ENCODE assay signal across 8 cellular contexts in the genomic region with DNA sequence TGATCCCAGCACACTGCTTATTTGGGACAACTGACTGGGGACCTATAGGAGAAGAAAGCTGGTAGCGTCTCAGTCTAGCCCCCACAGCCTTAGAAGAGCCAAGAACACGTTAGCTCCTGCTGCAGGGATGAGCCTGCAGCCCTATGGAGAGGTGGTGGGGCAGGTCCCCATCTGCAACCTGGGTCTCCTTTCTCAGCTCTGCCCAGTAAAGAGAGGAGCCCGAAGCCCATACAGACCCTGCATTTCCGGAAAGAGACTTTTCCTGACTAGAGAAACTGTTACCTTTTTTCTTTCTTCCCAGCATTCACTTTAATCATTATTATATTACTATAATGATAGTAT. TPM values are rescaled to one million over a fixed set of nuclear protein-coding genes. Genes with fewer than 3 reads are reported as not detected.
DNase-seq lines count a peak whose midpoint lies in the region; ATAC-seq and TF ChIP-seq lines count a peak whose summit lies in the region.

No MANE protein-coding gene starts in this region.

- H2AFZ ChIP-seq in neural progenitor cell (replicated peaks): peak overlapping the region; percentile 78

- H3K4me2 ChIP-seq in neural progenitor cell: peak overlapping the region; percentile 91

- H3K4me3 ChIP-seq in endocrine pancreas (ENCODE audit: control insufficient read depth, insufficient read depth, low read length) (peak overlapping the region; percentile 63), neural progenitor cell (peak overlapping the region; percentile 93)

- peaks cover 36% of the 10 kb centered on the region for H4K20me1 ChIP-seq in neural progenitor cell (ENCODE audit: low read depth)

- H3K9ac ChIP-seq in endocrine pancreas (ENCODE audit: control insufficient read depth, insufficient read depth, low read length) (peak overlapping the region; percentile 44), neural progenitor cell (peak overlapping the region; percentile 95)

- no peak overlapping the region for H3K27ac ChIP-seq in neural progenitor cell

- TF ChIP-seq CTCF in neural progenitor cell (IDR thresholded peaks at IDR 0.05): no peak

- no peaks in the 10 kb centered on the region for H3K9me3 Mint-ChIP-seq in neural progenitor cell

- peak; percentile 37 for DNase-seq in NCI-H146 (lab: John Stamatoyannopoulos, UW)
- no peak for DNase-seq in neural progenitor cell (ENCODE audit: low spot score)
- no peak for DNase-seq in islet precursor cell
- no peak for DNase-seq in NCI-H1694 (lab: John Stamatoyannopoulos, UW)
- no peak for DNase-seq in COLO668 (lab: John Stamatoyannopoulos, UW; ENCODE audit: unreplicated experiment)
- no peak for DNase-seq in activated CD4-positive, alpha-beta T cell treated with anti-CD3 and anti-CD28 coated beads for 48 hours

- H3K4me3 Mint-ChIP-seq in neural progenitor cell: peak overlapping the region; percentile 99

- peaks cover 13% of the 10 kb centered on the region for H3K4me1 Mint-ChIP-seq in neural progenitor cell

- peaks cover 51% of the 10 kb centered on the region for H3K79me2 ChIP-seq in neural progenitor cell (ENCODE audit: low read depth)

- ATAC-seq in GM21526 (IDR thresholded peaks at IDR 0.05; ENCODE audit: low FRiP score, unreplicated experiment): peak; percentile 27

- peaks cover 4% of the 10 kb centered on the region for H3F3A ChIP-seq in neural progenitor cell (ENCODE audit: low read depth)

- no peaks in the 10 kb centered on the region for H3K27me3 ChIP-seq in endocrine pancreas (ENCODE audit: control insufficient read depth, insufficient read depth, low read length)
- H3K27me3 ChIP-seq in neural progenitor cell: no peaks in the 10 kb centered on the region

- no peaks in the 10 kb centered on the region for H3K27me3 Mint-ChIP-seq in neural progenitor cell (ENCODE audit: insufficient read depth, low read depth)

- H3K36me3 Mint-ChIP-seq in neural progenitor cell: peaks cover 12% of the 10 kb centered on the region

- H3K27ac Mint-ChIP-seq in neural progenitor cell: peak overlapping the region; percentile 98

- H3K4me1 ChIP-seq in endocrine pancreas (ENCODE audit: control insufficient read depth, insufficient read depth, low read length) (no peaks in the 10 kb centered on the region), neural progenitor cell (peaks cover 7% of the 10 kb centered on the region)

- H3K9me3 ChIP-seq in endocrine pancreas (ENCODE audit: control insufficient read depth, low read length) (no peaks in the 10 kb centered on the region), neural progenitor cell (ENCODE audit: low read depth) (no peaks in the 10 kb centered on the region)

- H3K36me3 ChIP-seq in endocrine pancreas (ENCODE audit: control insufficient read depth, insufficient read depth, low read length) (peaks cover 2% of the 10 kb centered on the region), neural progenitor cell (no peaks in the 10 kb centered on the region)

RNA-seq across cellular contexts. Expression of gene METTL22, which starts 0.8 kb away (rescaled TPM):
- total RNA-seq in neural progenitor cell (ENCODE audit: low replicate concordance): 41.1 and 54.8 TPM in 2 replicates

RNA-seq across cellular contexts. Expression of gene TMEM114, which starts 32.0 kb away (rescaled TPM):
- total RNA-seq in neural progenitor cell (ENCODE audit: low replicate concordance): 1.3 TPM in 1 of 2 replicates, not detected in the other

RNA-seq across cellular contexts. Expression of gene ABAT, which starts 52.1 kb away (rescaled TPM):
- 7.3 and 7.9 TPM in 2 replicates for total RNA-seq in neural progenitor cell (ENCODE audit: low replicate concordance)
